ENCODE assay signal across 20 cellular contexts in the genomic region with DNA sequence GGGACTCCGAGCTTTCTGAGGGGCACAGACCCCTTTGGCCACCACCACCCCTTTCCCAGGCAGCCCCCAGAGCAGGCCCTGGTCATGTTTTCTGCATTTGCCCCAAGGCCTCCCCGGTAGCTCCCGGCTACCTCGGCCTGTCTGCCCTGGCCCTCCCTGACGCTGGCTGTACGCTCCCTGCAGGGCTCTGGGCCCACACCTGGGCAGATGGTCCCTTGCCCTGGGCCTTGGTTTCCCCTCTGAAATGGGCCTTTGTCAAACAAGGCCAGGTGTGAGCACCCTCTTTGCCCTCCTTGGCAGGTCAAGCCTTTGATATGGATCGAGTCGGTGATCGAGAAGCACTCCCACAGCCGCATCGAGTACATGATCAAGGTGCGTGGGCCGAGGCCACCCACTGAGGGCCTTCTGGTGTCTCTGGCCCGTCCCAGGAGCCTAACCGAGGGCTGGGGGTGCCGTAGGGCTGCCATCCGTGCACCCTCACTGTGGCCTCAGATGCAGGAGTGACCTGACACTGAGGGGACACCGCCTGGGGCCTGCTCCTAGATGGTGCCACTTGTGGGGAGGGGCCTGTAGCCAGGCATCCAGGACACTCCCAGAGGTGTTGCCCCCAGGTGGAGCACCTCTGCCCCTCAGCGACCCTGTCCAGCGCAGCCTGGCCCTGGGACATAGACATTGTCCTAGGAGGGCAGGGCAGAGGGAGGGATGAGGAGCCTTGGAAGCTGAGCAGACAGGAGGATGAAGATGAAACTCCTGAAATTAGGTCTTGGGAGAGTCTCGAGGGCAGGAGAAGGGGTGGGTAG. TPM values are rescaled to one million over a fixed set of nuclear protein-coding genes. Genes with fewer than 3 reads are reported as not detected.
DNase-seq lines count a peak whose midpoint lies in the region; ATAC-seq and TF ChIP-seq lines count a peak whose summit lies in the region.
"Had no signal": no experiment of that assay in that cellular context is flagged by ENCODE, and none has a peak within 500 bp of the region (broad histone marks: within the 10 kb centered on the region; RNA-seq: fewer than 3 reads in every experiment).

No MANE protein-coding gene starts in this region.

- H4K20me1 ChIP-seq in osteoblast (ENCODE audit: insufficient read depth, low read length): peaks cover 21% of the 10 kb centered on the region

- no peaks in the 10 kb centered on the region for H3K9me3 Mint-ChIP-seq in activated T-cell treated with anti-CD3 and anti-CD28 coated beads, Interleukin-2, amount 50 U/mL, for 24 hours
- no peaks in the 10 kb centered on the region for H3K9me3 Mint-ChIP-seq in activated T-cell treated with anti-CD3 and anti-CD28 coated beads, Interleukin-2, amount 50 U/mL, for 4 hours
- H3K9me3 Mint-ChIP-seq: CD8-positive, alpha-beta memory T cell had no signal

- H3K4me1 Mint-ChIP-seq in activated T-cell treated with anti-CD3 and anti-CD28 coated beads, Interleukin-2, amount 50 U/mL, for 24 hours (ENCODE audit: low read depth): peaks cover 3% of the 10 kb centered on the region
- no peaks in the 10 kb centered on the region for H3K4me1 Mint-ChIP-seq in activated T-cell treated with anti-CD3 and anti-CD28 coated beads, Interleukin-2, amount 50 U/mL, for 4 hours (ENCODE audit: low read depth)
- H3K4me1 Mint-ChIP-seq: B cell had no signal

- H3K27ac Mint-ChIP-seq in activated T-cell treated with anti-CD3 and anti-CD28 coated beads, Interleukin-2, amount 50 U/mL, for 24 hours: no peak overlapping the region
- H3K27ac Mint-ChIP-seq: B cell had no signal

- H3K4me3 ChIP-seq in osteoblast (ENCODE audit: insufficient read depth, low read length) (no peak overlapping the region), upper lobe of right lung (no peak overlapping the region)
- H3K4me3 ChIP-seq: BLaER1 treated with 17β-estradiol and CSF1 and Interleukin-3, amounts not matched to agents 10 nM and 100 nM; GM23248; HAP-1 had no signal

- no peak for ATAC-seq in activated T-cell treated with anti-CD3 and anti-CD28 coated beads, Interleukin-2, amount 50 U/mL, for 4 hours
- ATAC-seq in upper lobe of right lung (no peak), GM18870 (IDR thresholded peaks at IDR 0.05; ENCODE audit: unreplicated experiment) (no peak)

- no peak overlapping the region for H3K27ac ChIP-seq in osteoblast (ENCODE audit: low read depth, low read length)
- no peak overlapping the region for H3K27ac ChIP-seq in upper lobe of right lung
- H3K27ac ChIP-seq: GM23248 had no signal

- peaks cover 31% of the 10 kb centered on the region for H3K79me2 ChIP-seq in osteoblast (ENCODE audit: insufficient read depth, low read length)

- no peak overlapping the region for H3K4me2 ChIP-seq in osteoblast (ENCODE audit: insufficient read depth, low read length)

- peak; percentile 29 for DNase-seq in activated T-cell treated with anti-CD3 and anti-CD28 coated beads, Interleukin-2, amount 50 U/mL, for 24 hours
- no peak for DNase-seq in activated T-cell treated with anti-CD3 and anti-CD28 coated beads, Interleukin-2, amount 50 U/mL, for 4 hours
- DNase-seq in iPS-NIHi7 (ENCODE audit: extremely low spot score) (peak; percentile 6), osteoblast (ENCODE audit: insufficient read length, low spot score, missing footprints) (peak; percentile 66), upper lobe of right lung (peak; percentile 57), hepatic stellate cell (ENCODE audit: low spot score) (no peak)
- no peak for DNase-seq in effector CD8-positive, alpha-beta T cell (lab: John Stamatoyannopoulos, UW)
- DNase-seq: 8988T; Caco-2; CD4-positive, CD25-positive, alpha-beta regulatory T cell; CD8-positive, alpha-beta memory T cell; GDM1; GM23248 had no signal

- H3K36me3 Mint-ChIP-seq in activated T-cell treated with anti-CD3 and anti-CD28 coated beads, Interleukin-2, amount 50 U/mL, for 24 hours (ENCODE audit: low read depth): peaks cover 90% of the 10 kb centered on the region
- peaks cover 30% of the 10 kb centered on the region for H3K36me3 Mint-ChIP-seq in activated T-cell treated with anti-CD3 and anti-CD28 coated beads, Interleukin-2, amount 50 U/mL, for 4 hours (ENCODE audit: insufficient read depth)

- H2AFZ ChIP-seq in osteoblast (ENCODE audit: low read length): no peak overlapping the region
- H2AFZ ChIP-seq: GM23248 had no signal

- H3K36me3 ChIP-seq in osteoblast (ENCODE audit: insufficient read depth, low read length) (peaks cover 75% of the 10 kb centered on the region), upper lobe of right lung (peaks cover 88% of the 10 kb centered on the region)

- no peaks in the 10 kb centered on the region for H3K27me3 Mint-ChIP-seq in activated T-cell treated with anti-CD3 and anti-CD28 coated beads, Interleukin-2, amount 50 U/mL, for 24 hours
- H3K27me3 Mint-ChIP-seq in activated T-cell treated with anti-CD3 and anti-CD28 coated beads, Interleukin-2, amount 50 U/mL, for 4 hours (ENCODE audit: low read depth): no peaks in the 10 kb centered on the region
- H3K27me3 Mint-ChIP-seq: B cell; CD4-positive, CD25-positive, alpha-beta regulatory T cell; CD8-positive, alpha-beta memory T cell had no signal

- H3K27me3 ChIP-seq in osteoblast (ENCODE audit: insufficient read depth, low read length) (no peaks in the 10 kb centered on the region), upper lobe of right lung (no peaks in the 10 kb centered on the region)
- H3K27me3 ChIP-seq: BLaER1 treated with 17β-estradiol and CSF1 and Interleukin-3, amounts not matched to agents 10 nM and 100 nM had no signal

- H3K4me1 ChIP-seq in osteoblast (ENCODE audit: insufficient read depth, low read length): no peaks in the 10 kb centered on the region
- no peaks in the 10 kb centered on the region for H3K4me1 ChIP-seq in upper lobe of right lung
- H3K4me1 ChIP-seq: Caco-2, HAP-1 had no signal

- no peak for TF ChIP-seq CTCF in osteoblast (IDR thresholded peaks at IDR 0.05; ENCODE audit: extremely low read depth, low read depth, low read length)
- TF ChIP-seq CTCF in upper lobe of right lung (IDR thresholded peaks at IDR 0.05): no peak

- intact Hi-C loops in upper lobe of right lung (cut with DNase I): no loop called here

- no peak overlapping the region for H3K4me3 Mint-ChIP-seq in activated T-cell treated with anti-CD3 and anti-CD28 coated beads, Interleukin-2, amount 50 U/mL, for 24 hours
- no peak overlapping the region for H3K4me3 Mint-ChIP-seq in activated T-cell treated with anti-CD3 and anti-CD28 coated beads, Interleukin-2, amount 50 U/mL, for 4 hours
- H3K4me3 Mint-ChIP-seq: B cell; CD4-positive, CD25-positive, alpha-beta regulatory T cell; CD8-positive, alpha-beta memory T cell had no signal

- H3K9me3 ChIP-seq in osteoblast (ENCODE audit: low read depth, low read length): no peaks in the 10 kb centered on the region
- H3K9me3 ChIP-seq in upper lobe of right lung: no peaks in the 10 kb centered on the region
- H3K9me3 ChIP-seq: Caco-2, HAP-1 had no signal

RNA-seq across cellular contexts. Expression of gene AP1M1, which starts 30.3 kb away (rescaled TPM):
- total RNA-seq in activated T-cell treated with anti-CD3 and anti-CD28 coated beads, Interleukin-2, amount 50 U/mL, for 4 hours: 100 to 1,000 TPM in 2 of 3 donors, 10 to 100 TPM in 1; 93.4 to 109 (median 106) TPM
- 49.5 and 52.1 TPM in 2 replicates for total RNA-seq in osteoblast
- 72.1 TPM for total RNA-seq in upper lobe of right lung

RNA-seq across cellular contexts. Expression of gene FAM32A, which starts 42.8 kb away (rescaled TPM):
- 10 to 100 TPM; 53.4 to 60.1 (median 56.4) TPM for total RNA-seq in activated T-cell treated with anti-CD3 and anti-CD28 coated beads, Interleukin-2, amount 50 U/mL, for 4 hours
- total RNA-seq in osteoblast: 93.4 and 109 TPM in 2 replicates
- total RNA-seq in upper lobe of right lung: 56.4 TPM

RNA-seq across cellular contexts. Expression of gene CIB3, which starts 54.7 kb away (rescaled TPM):
- not detected for total RNA-seq in activated T-cell treated with anti-CD3 and anti-CD28 coated beads, Interleukin-2, amount 50 U/mL, for 4 hours
- total RNA-seq in osteoblast: not detected in 2 replicates
- total RNA-seq in upper lobe of right lung: not detected
- total RNA-seq: A673; B cell; Caco-2; CD4-positive, CD25-positive, alpha-beta regulatory T cell; CD8-positive, alpha-beta memory T cell; GM23248; H4; HT-29 had no signal

Comparison
In these comparisons a context has a peak if more than half of its experiments do, and no peak if none do; other contexts are left out.
1. DNase-seq: peak in activated T-cell treated with anti-CD3 and anti-CD28 coated beads, Interleukin-2, amount 50 U/mL, for 24 hours (single experiment), iPS-NIHi7 (single experiment), osteoblast (single experiment) and upper lobe of right lung (single experiment); none in activated T-cell treated with anti-CD3 and anti-CD28 coated beads, Interleukin-2, amount 50 U/mL, for 4 hours (single experiment), effector CD8-positive, alpha-beta T cell (single experiment) and hepatic stellate cell (single experiment).